9 cellular contexts compared by ENCODE assay signal in genomic region chr12:63150255-63151060, GRCh38. TPM values are rescaled to one million over a fixed set of nuclear protein-coding genes. Genes with fewer than 3 reads are reported as not detected.
DNase-seq lines count a peak whose midpoint lies in the region; ATAC-seq and TF ChIP-seq lines count a peak whose summit lies in the region.
"Had no signal": no experiment of that assay in that cellular context is flagged by ENCODE, and none has a peak within 500 bp of the region (broad histone marks: within the 10 kb centered on the region; RNA-seq: fewer than 3 reads in every experiment).

No MANE protein-coding gene starts in this region.

- TF ChIP-seq CTCF in nephron (IDR thresholded peaks at IDR 0.05; ENCODE audit: unreplicated experiment in 3 of 3) (no peak), RWPE1 (conservative IDR thresholded peaks at IDR 0.05; ENCODE audit: low read depth) (no peak)

- H3K27ac ChIP-seq in RWPE1: no peak overlapping the region

- H3K4me1 Mint-ChIP-seq in nephron: peaks cover 23% of the 10 kb centered on the region

- peaks cover 4% of the 10 kb centered on the region for H3K9me3 Mint-ChIP-seq in nephron

- POLR2A ChIA-PET in RWPE1 (lab: Yijun Ruan, JAX; ENCODE audit: low non-redundant PET): no interaction called here

- no peak overlapping the region for H3K27ac Mint-ChIP-seq in nephron

- peak overlapping the region; percentile 81 to 85 (median 82) for H3K4me3 Mint-ChIP-seq in nephron

- ATAC-seq in esophagus mucosa (peak; percentile 11), HG02973 (IDR thresholded peaks at IDR 0.05; ENCODE audit: unreplicated experiment) (no peak), HG02798 (IDR thresholded peaks at IDR 0.05; ENCODE audit: poor library complexity, unreplicated experiment) (no peak)

- CTCF ChIA-PET in RWPE1 (lab: Yijun Ruan, JAX): interaction anchor here (0.6 kb wide), 3 partner anchors 21 to 604 kb away, joined by 4 to 5 read pairs (median 4); no protein-coding TSS in a partner anchor

- DNase-seq in AG08396 (ENCODE audit: low spot score) (peak; percentile 7), NCI-H1417 treated with DMSO at 0.1 percent for 48 hours (lab: John Stamatoyannopoulos, UW) (peak; percentile 28), Kasumi-1 (lab: John Stamatoyannopoulos, UW) (no peak), RWPE1 (ENCODE audit: low spot score) (no peak)
- DNase-seq: cortex of kidney had no signal

- H3K27me3 Mint-ChIP-seq in nephron (ENCODE audit: low read depth): peaks cover 83% of the 10 kb centered on the region

- no peaks in the 10 kb centered on the region for H3K36me3 Mint-ChIP-seq in nephron (ENCODE audit: low read depth)

RNA-seq across cellular contexts. Expression of gene AVPR1A, which starts 0.5 kb away (rescaled TPM):
- 0.36 TPM for total RNA-seq in esophagus mucosa

Comparison
In these comparisons a context has a peak if more than half of its experiments do, and no peak if none do; other contexts are left out.
1. DNase-seq: peak in AG08396 (single experiment) and NCI-H1417 treated with DMSO at 0.1 percent for 48 hours (single experiment); none in Kasumi-1 (0 of 2) and RWPE1 (single experiment).